8 cellular contexts compared by ENCODE assay signal in genomic region chr3:142224482-142225072, GRCh38. TPM values are rescaled to one million over a fixed set of nuclear protein-coding genes. Genes with fewer than 3 reads are reported as not detected.
DNase-seq lines count a peak whose midpoint lies in the region; ATAC-seq and TF ChIP-seq lines count a peak whose summit lies in the region.

No MANE protein-coding gene starts in this region.

- TF ChIP-seq CTCF in VCaP (conservative IDR thresholded peaks at IDR 0.05) (0 out of 2 replicates have a peak, but pooled peaks have one; percentile 3), gastroesophageal sphincter (IDR thresholded peaks at IDR 0.05) (no peak)

- TF ChIP-seq EP300 in gastroesophageal sphincter (IDR thresholded peaks at IDR 0.05), result no peak

- DNase-seq in DMS53 treated with DMSO at 0.1 percent for 48 hours (lab: John Stamatoyannopoulos, UW; ENCODE audit: unreplicated experiment) (peak; percentile 30), DMS53 (lab: John Stamatoyannopoulos, UW) (no peak), NCI-H1436 (lab: John Stamatoyannopoulos, UW) (no peak), T1000 (lab: John Stamatoyannopoulos, UW) (no peak), NCI-H446 (lab: John Stamatoyannopoulos, UW) (no peak)

- no peaks in the 10 kb centered on the region for H3K27me3 ChIP-seq in gastroesophageal sphincter

- no peak for TF ChIP-seq POLR2A in gastroesophageal sphincter (IDR thresholded peaks at IDR 0.05)

- 13 to 25% methylated on average over 2 to 10 of the region's 10 CpGs for WGBS in gastroesophageal sphincter (ENCODE audit: low coverage in 1 of 2), 2 donors

- peak overlapping the region; percentile 89 for H3K27ac ChIP-seq in VCaP
- H3K27ac ChIP-seq in gastroesophageal sphincter, result peak overlapping the region; percentile 58 to 96 (median 90)
- peak overlapping the region; percentile 32 to 94 (median 87) for H3K27ac ChIP-seq in skin epidermis

- H3K4me3 ChIP-seq in gastroesophageal sphincter (peak overlapping the region; percentile 75 to 93), skin epidermis (peak overlapping the region; percentile 60 to 94 (median 89))

- H3K4me1 ChIP-seq in gastroesophageal sphincter, result peaks cover 0 to 41% (median 7%) of the 10 kb centered on the region in 3 donors

- no peaks in the 10 kb centered on the region for H3K9me3 ChIP-seq in gastroesophageal sphincter

- no peaks in the 10 kb centered on the region for H3K36me3 ChIP-seq in gastroesophageal sphincter

- no peak for ATAC-seq in gastroesophageal sphincter

RNA-seq across cellular contexts. Expression of gene GK5, which starts 0.8 kb away (rescaled TPM):
- 10 to 100 TPM; 19.0 to 35.8 (median 21.2) TPM for total RNA-seq in gastroesophageal sphincter
